15 cellular contexts compared by ENCODE assay signal in the genomic region with DNA sequence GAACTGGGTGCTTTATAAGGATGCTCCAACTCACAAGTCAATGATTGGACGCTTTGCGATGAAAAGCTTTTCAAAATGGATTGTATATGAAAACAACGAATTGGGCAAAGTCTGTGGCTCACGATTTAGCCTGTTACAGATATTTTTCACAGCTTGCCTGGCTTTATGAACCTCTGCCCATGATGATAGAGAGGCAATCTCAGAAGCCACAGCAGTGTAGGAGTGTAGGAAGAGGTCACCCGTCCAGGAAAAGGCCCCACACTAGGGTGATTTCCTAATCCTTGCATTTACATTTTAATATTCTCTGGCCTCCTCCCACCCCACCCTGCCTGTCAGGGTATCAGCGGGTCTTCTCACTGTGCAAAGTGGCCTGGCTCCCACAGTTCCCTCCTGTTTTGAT.
"Had no signal": no experiment of that assay in that cellular context is flagged by ENCODE, and none has a peak within 500 bp of the region (broad histone marks: within the 10 kb centered on the region; RNA-seq: fewer than 3 reads in every experiment).

No MANE protein-coding gene starts in this region.

- H3K4me3 ChIP-seq: esophagus squamous epithelium, lower lobe of right lung, smooth muscle cell, suprapubic skin had no signal

- DNase-seq: activated CD4-positive, alpha-beta T cell treated with anti-CD3 and anti-CD28 coated beads, Interleukin-2, amount 10 ng/mL, durations not matched to agents 24 days and 14 days; activated CD8-positive, alpha-beta T cell treated with anti-CD3 and anti-CD28 coated beads for 36 hours; activated naive CD4-positive, alpha-beta T cell treated with anti-CD3 and anti-CD28 coated beads for 36 hours; activated T-cell treated with anti-CD3 and anti-CD28 coated beads, Interleukin-2, amount 50 U/mL, for 1 hour; dermis blood vessel endothelial cell; effector memory CD4-positive, alpha-beta T cell; esophagus squamous epithelium; left colon; lower lobe of right lung; nucleus accumbens; stimulated activated CD4-positive, alpha-beta T cell treated with anti-CD3 and anti-CD28 coated beads, Interleukin-4, amount 100 ng/mL, for 1 hour; stimulated activated naive CD8-positive, alpha-beta T cell treated with anti-CD3 and anti-CD28 coated beads, Interleukin-15, amount 100 ng/mL, for 72 hours; trophoblast cell had no signal

- H3K27me3 ChIP-seq: esophagus squamous epithelium, suprapubic skin had no signal

- H3K27ac ChIP-seq: esophagus squamous epithelium, lower lobe of right lung, suprapubic skin had no signal

- H3K4me2 ChIP-seq: smooth muscle cell had no signal

- H3K36me3 ChIP-seq: lower lobe of right lung had no signal
